21 cellular contexts compared by ENCODE assay signal in the genomic region with DNA sequence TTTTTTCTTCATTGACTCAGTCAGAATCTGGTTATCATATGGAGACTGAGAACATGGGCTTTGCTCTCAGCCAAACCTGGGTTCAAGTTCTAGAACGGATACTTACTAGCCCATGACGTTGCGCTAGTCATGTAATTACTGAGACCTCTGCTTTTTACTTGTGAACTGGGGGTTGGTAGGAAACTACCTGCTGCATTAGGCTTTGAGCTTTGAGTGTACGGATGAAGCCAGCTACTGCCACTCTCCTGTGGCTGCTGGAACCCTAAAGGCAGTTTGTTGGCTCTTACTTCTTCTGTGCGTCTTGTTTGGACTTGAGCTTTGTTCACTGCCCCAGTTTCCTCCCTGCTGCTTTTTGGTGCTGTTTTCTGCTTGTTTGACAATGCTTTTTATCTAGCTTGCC. TPM values are rescaled to one million over a fixed set of nuclear protein-coding genes. Genes with fewer than 3 reads are reported as not detected.
DNase-seq lines count a peak whose midpoint lies in the region; ATAC-seq and TF ChIP-seq lines count a peak whose summit lies in the region.
"Had no signal": no experiment of that assay in that cellular context is flagged by ENCODE, and none has a peak within 500 bp of the region (broad histone marks: within the 10 kb centered on the region; RNA-seq: fewer than 3 reads in every experiment).

No MANE protein-coding gene starts in this region.

- DNase-seq in activated T-cell treated with anti-CD3 and anti-CD28 coated beads, Interleukin-2, amount 50 U/mL, for 4 hours = no peak
- DNase-seq in activated T-cell treated with anti-CD3 and anti-CD28 coated beads, Interleukin-2, amount 50 U/mL, for 48 hours = no peak
- DNase-seq in activated CD4-positive, alpha-beta memory T cell treated with anti-CD3 and anti-CD28 coated beads, Interleukin-2, amount 10 ng/mL, durations not matched to agents 7 days and 5 days = no peak
- no peak for DNase-seq in dorsolateral prefrontal cortex
- no peak for DNase-seq in stimulated activated naive CD8-positive, alpha-beta T cell treated with anti-CD3 and anti-CD28 coated beads, Interleukin-15, amount 100 ng/mL, for 72 hours
- DNase-seq in cerebellar cortex (ENCODE audit: low spot score) = no peak
- no peak for DNase-seq in mesenteric fat pad (ENCODE audit: low spot score)
- DNase-seq: ACHN; activated naive CD4-positive, alpha-beta T cell treated with Interleukin-2 at 50 U/mL for 16 hours; colonic mucosa; DMS153; H9; hippocampal formation; kidney; MG63; NCI-H146; NCI-H2171 treated with DMSO at 0.1 percent for 48 hours; pancreas; uterus had no signal

- no peak overlapping the region for H3K4me3 Mint-ChIP-seq in activated T-cell treated with anti-CD3 and anti-CD28 coated beads, Interleukin-2, amount 50 U/mL, for 4 hours
- H3K4me3 Mint-ChIP-seq in activated CD4-positive, alpha-beta memory T cell treated with anti-CD3 and anti-CD28 coated beads, Interleukin-2, amount 10 ng/mL, durations not matched to agents 7 days and 5 days = no peak overlapping the region
- H3K4me3 Mint-ChIP-seq in stimulated activated naive CD8-positive, alpha-beta T cell treated with anti-CD3 and anti-CD28 coated beads, Interleukin-15, amount 100 ng/mL, for 72 hours = peak overlapping the region; percentile 39 to 77
- H3K4me3 Mint-ChIP-seq: H9 had no signal

- CTCF ChIA-PET in activated CD4-positive, alpha-beta memory T cell treated with anti-CD3 and anti-CD28 coated beads, Interleukin-2, amount 10 ng/mL, durations not matched to agents 7 days and 5 days (lab: Charles Lee) = interaction anchor here (1.2 to 1.7 kb wide), 2 partner anchors 14 to 19 kb away, joined by 3 to 5 read pairs; no protein-coding TSS in a partner anchor

- peak overlapping the region; percentile 69 for H3K27ac Mint-ChIP-seq in activated CD4-positive, alpha-beta memory T cell treated with anti-CD3 and anti-CD28 coated beads, Interleukin-2, amount 10 ng/mL, durations not matched to agents 7 days and 5 days
- H3K27ac Mint-ChIP-seq in stimulated activated naive CD8-positive, alpha-beta T cell treated with anti-CD3 and anti-CD28 coated beads, Interleukin-15, amount 100 ng/mL, for 72 hours = peak overlapping the region; percentile 93 to 95

- H3K27me3 ChIP-seq in dorsolateral prefrontal cortex = no peaks in the 10 kb centered on the region
- H3K27me3 ChIP-seq: colonic mucosa, MG63, pancreas, uterus had no signal

- peaks cover 24% of the 10 kb centered on the region for H3K36me3 Mint-ChIP-seq in activated T-cell treated with anti-CD3 and anti-CD28 coated beads, Interleukin-2, amount 50 U/mL, for 4 hours (ENCODE audit: insufficient read depth)
- peaks cover 34% of the 10 kb centered on the region for H3K36me3 Mint-ChIP-seq in activated CD4-positive, alpha-beta memory T cell treated with anti-CD3 and anti-CD28 coated beads, Interleukin-2, amount 10 ng/mL, durations not matched to agents 7 days and 5 days (ENCODE audit: low read depth)

- POLR2A ChIA-PET in activated CD4-positive, alpha-beta memory T cell treated with anti-CD3 and anti-CD28 coated beads, Interleukin-2, amount 10 ng/mL, durations not matched to agents 7 days and 5 days (lab: Charles Lee) = interaction anchor here (1.6 kb wide), 1 partner anchor 19 kb away, joined by 4 read pairs; no protein-coding TSS in a partner anchor

- H3K4me1 Mint-ChIP-seq in activated T-cell treated with anti-CD3 and anti-CD28 coated beads, Interleukin-2, amount 50 U/mL, for 4 hours (ENCODE audit: low read depth) = peaks cover 44% of the 10 kb centered on the region
- peaks cover 38% of the 10 kb centered on the region for H3K4me1 Mint-ChIP-seq in activated CD4-positive, alpha-beta memory T cell treated with anti-CD3 and anti-CD28 coated beads, Interleukin-2, amount 10 ng/mL, durations not matched to agents 7 days and 5 days
- H3K4me1 Mint-ChIP-seq in stimulated activated naive CD8-positive, alpha-beta T cell treated with anti-CD3 and anti-CD28 coated beads, Interleukin-15, amount 100 ng/mL, for 72 hours = peaks cover 58% of the 10 kb centered on the region

- peak; percentile 18 to 61 for ATAC-seq in activated T-cell treated with anti-CD3 and anti-CD28 coated beads, Interleukin-2, amount 50 U/mL, for 4 hours
- ATAC-seq in stimulated activated naive CD8-positive, alpha-beta T cell treated with anti-CD3 and anti-CD28 coated beads, Interleukin-15, amount 100 ng/mL, for 72 hours = peak; percentile 71
- no peak for ATAC-seq in GM21737 (IDR thresholded peaks at IDR 0.05; ENCODE audit: unreplicated experiment)
- ATAC-seq: pancreas had no signal

- intact Hi-C loops in dorsolateral prefrontal cortex (cut with DNase I) = no loop called here

- no peaks in the 10 kb centered on the region for H3K27me3 Mint-ChIP-seq in activated T-cell treated with anti-CD3 and anti-CD28 coated beads, Interleukin-2, amount 50 U/mL, for 4 hours (ENCODE audit: low read depth)
- H3K27me3 Mint-ChIP-seq in activated CD4-positive, alpha-beta memory T cell treated with anti-CD3 and anti-CD28 coated beads, Interleukin-2, amount 10 ng/mL, durations not matched to agents 7 days and 5 days = no peaks in the 10 kb centered on the region
- no peaks in the 10 kb centered on the region for H3K27me3 Mint-ChIP-seq in stimulated activated naive CD8-positive, alpha-beta T cell treated with anti-CD3 and anti-CD28 coated beads, Interleukin-15, amount 100 ng/mL, for 72 hours

- H3K4me3 ChIP-seq in dorsolateral prefrontal cortex = no peak overlapping the region
- H3K4me3 ChIP-seq: colonic mucosa, MG63, pancreas, uterus had no signal

- H3K9me3 Mint-ChIP-seq in activated T-cell treated with anti-CD3 and anti-CD28 coated beads, Interleukin-2, amount 50 U/mL, for 4 hours = no peaks in the 10 kb centered on the region
- H3K9me3 Mint-ChIP-seq in activated CD4-positive, alpha-beta memory T cell treated with anti-CD3 and anti-CD28 coated beads, Interleukin-2, amount 10 ng/mL, durations not matched to agents 7 days and 5 days = no peaks in the 10 kb centered on the region
- H3K9me3 Mint-ChIP-seq in stimulated activated naive CD8-positive, alpha-beta T cell treated with anti-CD3 and anti-CD28 coated beads, Interleukin-15, amount 100 ng/mL, for 72 hours = no peaks in the 10 kb centered on the region
- H3K9me3 Mint-ChIP-seq: H9 had no signal

- peak overlapping the region in 51 of 59 donors; percentile 9 to 85 (median 62) for H3K27ac ChIP-seq in dorsolateral prefrontal cortex
- H3K27ac ChIP-seq: C4-2B, colonic mucosa, pancreas, uterus had no signal

- no peak for TF ChIP-seq CTCF in dorsolateral prefrontal cortex (IDR thresholded peaks at IDR 0.05 in 54 of 56, conservative IDR thresholded peaks at IDR 0.05 in 2 of 56; ENCODE audit: low read depth in 1 of 56, partially characterized antibody in 56 of 56)

RNA-seq across cellular contexts. Expression of a gene that starts 18.1 kb away (rescaled TPM):
- total RNA-seq in activated T-cell treated with anti-CD3 and anti-CD28 coated beads, Interleukin-2, amount 50 U/mL, for 4 hours = 10 to 100 TPM; 41.4 to 52.6 (median 43.3) TPM
- 10 to 100 TPM; 56.5 to 58.9 TPM for total RNA-seq in activated CD4-positive, alpha-beta memory T cell treated with anti-CD3 and anti-CD28 coated beads, Interleukin-2, amount 10 ng/mL, durations not matched to agents 7 days and 5 days
- 100 to 1,000 TPM in 10 of 120 experiments, 10 to 100 TPM in 110; 66.5 to 112 (median 82.2) TPM for total RNA-seq in dorsolateral prefrontal cortex
- total RNA-seq in mesenteric fat pad = 45.3 TPM

RNA-seq across cellular contexts. Expression of a gene that starts 34.4 kb away (rescaled TPM):
- 1 to 10 TPM; 1.0 to 1.6 (median 1.3) TPM for total RNA-seq in activated T-cell treated with anti-CD3 and anti-CD28 coated beads, Interleukin-2, amount 50 U/mL, for 4 hours
- total RNA-seq in activated CD4-positive, alpha-beta memory T cell treated with anti-CD3 and anti-CD28 coated beads, Interleukin-2, amount 10 ng/mL, durations not matched to agents 7 days and 5 days = 1 to 10 TPM; 5.0 to 5.6 TPM
- total RNA-seq in dorsolateral prefrontal cortex (10 to 100 TPM; 12.7 to 56.5 (median 38.0) TPM), mesenteric fat pad (2.2 TPM)

RNA-seq across cellular contexts. Expression of a gene that starts 53.8 kb away (rescaled TPM):
- total RNA-seq in activated T-cell treated with anti-CD3 and anti-CD28 coated beads, Interleukin-2, amount 50 U/mL, for 4 hours = 1 to 10 TPM; 4.0 to 4.8 (median 4.7) TPM
- total RNA-seq in activated CD4-positive, alpha-beta memory T cell treated with anti-CD3 and anti-CD28 coated beads, Interleukin-2, amount 10 ng/mL, durations not matched to agents 7 days and 5 days = 10 to 100 TPM; 21.5 to 23.5 TPM
- total RNA-seq in dorsolateral prefrontal cortex = 100 to 1,000 TPM in 7 of 120 experiments, 10 to 100 TPM in 113; 45.2 to 131 (median 74.5) TPM
- total RNA-seq in mesenteric fat pad = 108 TPM

Comparison
In these comparisons a context has a peak if more than half of its experiments do, and no peak if none do; other contexts are left out.
1. H3K4me3 Mint-ChIP-seq: peak in stimulated activated naive CD8-positive, alpha-beta T cell treated with anti-CD3 and anti-CD28 coated beads, Interleukin-15, amount 100 ng/mL, for 72 hours (2 of 2); none in activated T-cell treated with anti-CD3 and anti-CD28 coated beads, Interleukin-2, amount 50 U/mL, for 4 hours (single experiment) and activated CD4-positive, alpha-beta memory T cell treated with anti-CD3 and anti-CD28 coated beads, Interleukin-2, amount 10 ng/mL, durations not matched to agents 7 days and 5 days (single experiment).